In genomic region chr16:65121870-65122723, GRCh38 we compare ENCODE assay signal across 9 cellular contexts. TPM values are rescaled to one million over a fixed set of nuclear protein-coding genes. Genes with fewer than 3 reads are reported as not detected.
DNase-seq lines count a peak whose midpoint lies in the region; ATAC-seq, FAIRE-seq and TF ChIP-seq lines count a peak whose summit lies in the region.
"Had no signal": no experiment of that assay in that cellular context is flagged by ENCODE, and none has a peak within 500 bp of the region (broad histone marks: within the 10 kb centered on the region; RNA-seq: fewer than 3 reads in every experiment).

A gene with protein sequence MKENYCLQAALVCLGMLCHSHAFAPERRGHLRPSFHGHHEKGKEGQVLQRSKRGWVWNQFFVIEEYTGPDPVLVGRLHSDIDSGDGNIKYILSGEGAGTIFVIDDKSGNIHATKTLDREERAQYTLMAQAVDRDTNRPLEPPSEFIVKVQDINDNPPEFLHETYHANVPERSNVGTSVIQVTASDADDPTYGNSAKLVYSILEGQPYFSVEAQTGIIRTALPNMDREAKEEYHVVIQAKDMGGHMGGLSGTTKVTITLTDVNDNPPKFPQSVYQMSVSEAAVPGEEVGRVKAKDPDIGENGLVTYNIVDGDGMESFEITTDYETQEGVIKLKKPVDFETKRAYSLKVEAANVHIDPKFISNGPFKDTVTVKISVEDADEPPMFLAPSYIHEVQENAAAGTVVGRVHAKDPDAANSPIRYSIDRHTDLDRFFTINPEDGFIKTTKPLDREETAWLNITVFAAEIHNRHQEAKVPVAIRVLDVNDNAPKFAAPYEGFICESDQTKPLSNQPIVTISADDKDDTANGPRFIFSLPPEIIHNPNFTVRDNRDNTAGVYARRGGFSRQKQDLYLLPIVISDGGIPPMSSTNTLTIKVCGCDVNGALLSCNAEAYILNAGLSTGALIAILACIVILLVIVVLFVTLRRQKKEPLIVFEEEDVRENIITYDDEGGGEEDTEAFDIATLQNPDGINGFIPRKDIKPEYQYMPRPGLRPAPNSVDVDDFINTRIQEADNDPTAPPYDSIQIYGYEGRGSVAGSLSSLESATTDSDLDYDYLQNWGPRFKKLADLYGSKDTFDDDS (minus strand): TSS chr16:65122063. CDS start chr16:65004869, 117,194 bp downstream.

- no peak for FAIRE-seq in pancreas (lab: Jason Lieb, UNC)

- H3K27me3 ChIP-seq in WERI-Rb-1 (ENCODE audit: insufficient read depth, low read depth, severe bottlenecking) (peaks cover 34% of the 10 kb centered on the region), cardiac muscle cell (peaks cover 20% of the 10 kb centered on the region), pancreas (peaks cover 0 to 10% (median 0%) of the 10 kb centered on the region in 4 donors), HAP-1 (ENCODE audit: low read depth) (peaks cover 4% of the 10 kb centered on the region; the same call in 1 of the 2 replicates)
- H3K27me3 ChIP-seq in CD4-positive, alpha-beta memory T cell (ENCODE audit: insufficient read depth, low read length), result no peaks in the 10 kb centered on the region

- CTCF ChIA-PET in CD4-positive, alpha-beta memory T cell (lab: Charles Lee; ENCODE audit: partially characterized antibody), result no interaction called here

- H3K27ac ChIP-seq in WERI-Rb-1, result no peak within 1 kb of the TSS
- H3K27ac ChIP-seq in cardiac muscle cell, result no peak within 1 kb of the TSS
- H3K27ac ChIP-seq in pancreas, result peak within 1 kb of the TSS in 2 of 4 donors; percentile 3 to 55
- no peak within 1 kb of the TSS for H3K27ac ChIP-seq in CD4-positive, alpha-beta memory T cell (ENCODE audit: low read depth, low read length)

- peaks cover 21 to 23% of the 10 kb centered on the region in 2 donors for H3K27me3 Mint-ChIP-seq in CD4-positive, alpha-beta memory T cell

- H3K36me3 ChIP-seq in WERI-Rb-1 (no peaks in the 10 kb centered on the region), cardiac muscle cell (no peaks in the 10 kb centered on the region), pancreas (no peaks in the 10 kb centered on the region), HAP-1 (replicated peaks) (no peaks in the 10 kb centered on the region)
- no peaks in the 10 kb centered on the region for H3K36me3 ChIP-seq in CD4-positive, alpha-beta memory T cell (ENCODE audit: insufficient read depth, low read length)

- peak; percentile 53 for DNase-seq in COLO668 (lab: John Stamatoyannopoulos, UW; ENCODE audit: unreplicated experiment)
- peak; percentile 34 for DNase-seq in WERI-Rb-1
- peak; percentile 83 to 96 for DNase-seq in cardiac muscle cell (ENCODE audit: low read depth in 1 of 2, low spot score in 1 of 2)
- peak in 4 of 6 donors; percentile 25 to 58 (median 44) for DNase-seq in pancreas
- no peak for DNase-seq in DMS153 treated with DMSO at 0.1 percent for 48 hours (lab: John Stamatoyannopoulos, UW; ENCODE audit: unreplicated experiment)
- no peak for DNase-seq in CD4-positive, alpha-beta memory T cell
- no peak for DNase-seq in NCI-H1694 (lab: John Stamatoyannopoulos, UW)
- no peak for DNase-seq in HAP-1 (ENCODE audit: low spot score in 2 of 2)

- POLR2A ChIA-PET in CD4-positive, alpha-beta memory T cell (lab: Charles Lee; ENCODE audit: partially characterized antibody), result no interaction called here

- H3K4me3 Mint-ChIP-seq in CD4-positive, alpha-beta memory T cell, result no peak within 1 kb of the TSS
- H3K4me3 Mint-ChIP-seq: dendritic cell treated with granulocyte-macrophage colony-stimulating factor and Interleukin-4, amounts not matched to agents 40 ng/mL and 50 ng/mL, for 4 days had no signal

- peak; percentile 15 to 44 (median 19) for ATAC-seq in pancreas

- peaks cover 0 to 19% (median 2%) of the 10 kb centered on the region in 8 donors for H3K9me3 Mint-ChIP-seq in CD4-positive, alpha-beta memory T cell

- intact Hi-C loops in pancreas (cut with DNase I), result no loop called here
- intact Hi-C loops in CD4-positive, alpha-beta memory T cell (cut with micrococcal nuclease), result no loop called here

- H3K4me3 ChIP-seq in WERI-Rb-1 (ENCODE audit: low read depth, low read length), result peak within 1 kb of the TSS; percentile 56
- H3K4me3 ChIP-seq in cardiac muscle cell, result peak within 1 kb of the TSS; percentile 56
- H3K4me3 ChIP-seq in pancreas, result peak within 1 kb of the TSS in 3 of 4 donors; percentile 8 to 33 (median 25)
- H3K4me3 ChIP-seq in CD4-positive, alpha-beta memory T cell (ENCODE audit: low read length in 2 of 2), result no peak within 1 kb of the TSS
- no peak within 1 kb of the TSS for H3K4me3 ChIP-seq in HAP-1

- H3K9me3 ChIP-seq in WERI-Rb-1 (ENCODE audit: severe bottlenecking) (no peaks in the 10 kb centered on the region), cardiac muscle cell (ENCODE audit: low read depth) (no peaks in the 10 kb centered on the region), pancreas (no peaks in the 10 kb centered on the region), HAP-1 (no peaks in the 10 kb centered on the region)
- no peaks in the 10 kb centered on the region for H3K9me3 ChIP-seq in CD4-positive, alpha-beta memory T cell (ENCODE audit: control insufficient read depth in 1 of 2, low read length in 2 of 2)

- peaks cover 0 to 5% (median 2%) of the 10 kb centered on the region in 4 donors for H3K4me1 Mint-ChIP-seq in CD4-positive, alpha-beta memory T cell

- peaks cover 0 to 2% of the 10 kb centered on the region in 2 donors for H3K36me3 Mint-ChIP-seq in CD4-positive, alpha-beta memory T cell

- 1 to 2% methylated on average over 38 to 68 of the region's 69 CpGs for WGBS in pancreas, 2 donors

- no peak within 1 kb of the TSS for H3K27ac Mint-ChIP-seq in CD4-positive, alpha-beta memory T cell
- H3K27ac Mint-ChIP-seq: dendritic cell treated with granulocyte-macrophage colony-stimulating factor and Interleukin-4, amounts not matched to agents 40 ng/mL and 50 ng/mL, for 4 days had no signal

- TF ChIP-seq CTCF in WERI-Rb-1 (IDR thresholded peaks at IDR 0.05; ENCODE audit: low read depth, low read length) (no peak), cardiac muscle cell (IDR thresholded peaks at IDR 0.05; ENCODE audit: low read depth, low read length) (peak; percentile 33), pancreas (IDR thresholded peaks at IDR 0.05) (no peak)

- H3K4me1 ChIP-seq in cardiac muscle cell (ENCODE audit: low read depth), result peaks cover 21% of the 10 kb centered on the region
- H3K4me1 ChIP-seq in pancreas, result no peaks in the 10 kb centered on the region
- H3K4me1 ChIP-seq in CD4-positive, alpha-beta memory T cell (ENCODE audit: insufficient read depth, low read length), result no peaks in the 10 kb centered on the region
- no peaks in the 10 kb centered on the region for H3K4me1 ChIP-seq in HAP-1

- in situ Hi-C loops in HAP-1 (cut with MboI; ENCODE audit: low sequenced_read_pairs), result loop anchor here (25.0 kb wide), 1 partner anchor 1660 kb away; no protein-coding TSS in a partner anchor

RNA-seq across cellular contexts. Expression of the gene that starts here (rescaled TPM):
- total RNA-seq in cardiac muscle cell (82.7 and 99.3 TPM in 2 replicates), pancreas (10 to 100 TPM in 2 of 6 donors, 1 to 10 TPM in 3, under 1 TPM in 1; 0.88 to 49.6 (median 2.7) TPM)
- polyA plus RNA-seq in cardiac muscle cell (21.1 and 29.4 TPM in 2 replicates), pancreas (under 1 TPM; 0.38 to 0.59 TPM)
- not detected for total RNA-seq in CD4-positive, alpha-beta memory T cell
- polyA plus RNA-seq in CD4-positive, alpha-beta memory T cell, result not detected

Comparison
In these comparisons a context has a peak if more than half of its experiments do, and no peak if none do; other contexts are left out.
1. RNA of the gene that starts here (polyA plus RNA-seq): 21.1 to 29.4 TPM in cardiac muscle cell; 0.38 to 0.59 TPM in pancreas and not detected in CD4-positive, alpha-beta memory T cell; every median in the first group is over 10 times any median in the second.
2. DNase-seq: peak in COLO668 (single experiment), WERI-Rb-1 (single experiment), cardiac muscle cell (2 of 2) and pancreas (4 of 6); none in DMS153 treated with DMSO at 0.1 percent for 48 hours (single experiment), CD4-positive, alpha-beta memory T cell (0 of 5), NCI-H1694 (single experiment) and HAP-1 (0 of 2).
3. H3K4me3 ChIP-seq: peak in WERI-Rb-1 (single experiment), cardiac muscle cell (single experiment) and pancreas (3 of 4); none in CD4-positive, alpha-beta memory T cell (0 of 2) and HAP-1 (single experiment).